ENCODE assay signal across 9 cellular contexts in genomic region chr18:77059294-77059916, GRCh38.
DNase-seq lines count a peak whose midpoint lies in the region; ATAC-seq, FAIRE-seq and TF ChIP-seq lines count a peak whose summit lies in the region.
"Had no signal": no experiment of that assay in that cellular context is flagged by ENCODE, and none has a peak within 500 bp of the region (broad histone marks: within the 10 kb centered on the region; RNA-seq: fewer than 3 reads in every experiment).

No MANE protein-coding gene starts in this region.

- no peak for TF ChIP-seq POLR2A in A549 (IDR thresholded peaks at IDR 0.05; ENCODE audit: low read length)

- H3K4me3 ChIP-seq in A549 = no peak overlapping the region
- no peak overlapping the region for H3K4me3 ChIP-seq in effector memory CD4-positive, alpha-beta T cell (ENCODE audit: insufficient read depth, low read depth, low read length, poor library complexity, severe bottlenecking)

- CTCF ChIA-PET in A549 (lab: Yijun Ruan, JAX) = interaction anchor here (1.3 kb wide), 1 partner anchor 8 kb away, joined by 7 read pairs; no protein-coding TSS in a partner anchor

- H3K9me3 ChIP-seq in A549 = 0 out of 3 replicates have a peak, but pooled peaks cover 2% of the 10 kb centered on the region
- no peaks in the 10 kb centered on the region for H3K9me3 ChIP-seq in effector memory CD4-positive, alpha-beta T cell (ENCODE audit: control insufficient read depth, low read length)

- no peaks in the 10 kb centered on the region for H3K36me3 ChIP-seq in effector memory CD4-positive, alpha-beta T cell (ENCODE audit: control insufficient read depth, insufficient read depth, low read length)

- no peak overlapping the region for H3K4me2 ChIP-seq in A549

- H3K4me3 Mint-ChIP-seq in stimulated activated memory B cell treated with anti-CD40 and anti-IgM and Interleukin-4, amounts not matched to agents 10 μg/mL and 1 μg/mL and 100 μg/mL, for 72 hours = no peak overlapping the region

- peaks cover 74% of the 10 kb centered on the region for H3K4me1 Mint-ChIP-seq in stimulated activated memory B cell treated with anti-CD40 and anti-IgM and Interleukin-4, amounts not matched to agents 10 μg/mL and 1 μg/mL and 100 μg/mL, for 72 hours

- H3K27me3 Mint-ChIP-seq in stimulated activated memory B cell treated with anti-CD40 and anti-IgM and Interleukin-4, amounts not matched to agents 10 μg/mL and 1 μg/mL and 100 μg/mL, for 72 hours = no peaks in the 10 kb centered on the region

- peak overlapping the region; percentile 99 for H3K27ac Mint-ChIP-seq in stimulated activated memory B cell treated with anti-CD40 and anti-IgM and Interleukin-4, amounts not matched to agents 10 μg/mL and 1 μg/mL and 100 μg/mL, for 72 hours

- TF ChIP-seq RAD21 in A549 (conservative IDR thresholded peaks at IDR 0.05 in 1 of 2, IDR thresholded peaks at IDR 0.05 in 1 of 2) = peak; percentile 17 to 20; a peak in 1 of 5 replicates

- no peaks in the 10 kb centered on the region for H3K27me3 ChIP-seq in effector memory CD4-positive, alpha-beta T cell (replicated peaks; ENCODE audit: control insufficient read depth, insufficient read depth, low read length, poor library complexity, severe bottlenecking)

- DNase-seq in A549 (ENCODE audit: low read depth in 1 of 2, low spot score in 1 of 2) (peak; percentile 44 to 80), Daoy (ENCODE audit: low read depth) (peak; percentile 43), NCI-H1417 treated with DMSO at 0.1 percent for 48 hours (lab: John Stamatoyannopoulos, UW) (peak; percentile 24), foreskin melanocyte (peak; percentile 67)
- DNase-seq in effector memory CD4-positive, alpha-beta T cell = no peak

- POLR2A ChIA-PET in A549 (lab: Yijun Ruan, JAX) = no interaction called here

- peak; percentile 43; the same call in 2 of the 3 replicates for TF ChIP-seq CTCF in A549 (IDR thresholded peaks at IDR 0.05)
- peak; percentile 78 for TF ChIP-seq CTCF in VCaP (conservative IDR thresholded peaks at IDR 0.05)

- FAIRE-seq in A549 (lab: Jason Lieb, UNC) = no peak

- peaks cover 3% of the 10 kb centered on the region for H3K9me3 Mint-ChIP-seq in stimulated activated memory B cell treated with anti-CD40 and anti-IgM and Interleukin-4, amounts not matched to agents 10 μg/mL and 1 μg/mL and 100 μg/mL, for 72 hours

- peaks cover 36% of the 10 kb centered on the region for H3K36me3 Mint-ChIP-seq in stimulated activated memory B cell treated with anti-CD40 and anti-IgM and Interleukin-4, amounts not matched to agents 10 μg/mL and 1 μg/mL and 100 μg/mL, for 72 hours

- H3K27ac ChIP-seq in A549 (peak overlapping the region in 1 of 2 experiments; percentile 67; a peak in 2 of 6 replicates), VCaP (no peak overlapping the region)
- no peak overlapping the region for H3K27ac ChIP-seq in effector memory CD4-positive, alpha-beta T cell (ENCODE audit: insufficient read depth, low read length, poor library complexity, severe bottlenecking)

- peaks cover 42% of the 10 kb centered on the region for H3K4me1 ChIP-seq in A549
- peaks cover 82% of the 10 kb centered on the region for H3K4me1 ChIP-seq in effector memory CD4-positive, alpha-beta T cell (ENCODE audit: control insufficient read depth, insufficient read depth, low read length, poor library complexity, severe bottlenecking)

- WGBS in A549 (ENCODE audit: missing lambda C conversion rate) = 71% methylated on average over 2 of the region's 2 CpGs

- no peak for TF ChIP-seq EP300 in A549 (IDR thresholded peaks at IDR 0.05)

- peak in 1 of 2 experiments; percentile 45; a peak in 3 of 6 replicates for ATAC-seq in A549
- no peak for ATAC-seq in stimulated activated memory B cell treated with anti-CD40 and anti-IgM and Interleukin-4, amounts not matched to agents 10 μg/mL and 1 μg/mL and 100 μg/mL, for 72 hours
- no peak for ATAC-seq in HG02763 (IDR thresholded peaks at IDR 0.05; ENCODE audit: unreplicated experiment)
- ATAC-seq: left colon had no signal

TF ChIP-seq in A549, 52 proteins besides CTCF, POLR2A, EP300 and RAD21:
- no peak for TF ChIP-seq ESRRA (IDR thresholded peaks at IDR 0.05; ENCODE audit: borderline replicate concordance, low read length)
- peak; percentile 38; the same call in 2 of the 3 replicates for TF ChIP-seq SMC3 (IDR thresholded peaks at IDR 0.05)

Comparison
In these comparisons a context has a peak if more than half of its experiments do, and no peak if none do; other contexts are left out.
1. DNase-seq: peak in A549 (2 of 2), Daoy (single experiment), NCI-H1417 treated with DMSO at 0.1 percent for 48 hours (single experiment) and foreskin melanocyte (single experiment); none in effector memory CD4-positive, alpha-beta T cell (0 of 3).